31 cellular contexts compared by ENCODE assay signal in genomic region chr7:157674027-157674714, GRCh38.
DNase-seq lines count a peak whose midpoint lies in the region; ATAC-seq, FAIRE-seq and TF ChIP-seq lines count a peak whose summit lies in the region.
"Had no signal": no experiment of that assay in that cellular context is flagged by ENCODE, and none has a peak within 500 bp of the region (broad histone marks: within the 10 kb centered on the region; RNA-seq: fewer than 3 reads in every experiment).

No MANE protein-coding gene starts in this region.

- TF ChIP-seq CTCF in K562 (IDR thresholded peaks at IDR 0.05 in 2 of 3, conservative IDR thresholded peaks at IDR 0.05 in 1 of 3; ENCODE audit: insufficient read depth in 2 of 3, low read depth in 1 of 3, low read length in 3 of 3) (no peak), upper lobe of right lung (IDR thresholded peaks at IDR 0.05) (no peak), Calu3 (IDR thresholded peaks at IDR 0.05; ENCODE audit: unreplicated experiment) (no peak)

- no peak overlapping the region for H3K4me2 ChIP-seq in K562 (ENCODE audit: insufficient read depth, low read length)

- FAIRE-seq in K562 (lab: Jason Lieb, UNC) = no peak
- FAIRE-seq: A204.1, frontal cortex, GM12878, pancreas had no signal

- H3K4me1 ChIP-seq in K562 (replicated peaks in 1 of 2; ENCODE audit: control insufficient read depth in 2 of 2, insufficient read depth in 2 of 2, low read length in 2 of 2) (peaks cover 0 to 19% of the 10 kb centered on the region in 2 experiments; a peak in 1 of 5 replicates), upper lobe of right lung (no peaks in the 10 kb centered on the region)
- H3K4me1 ChIP-seq: pancreas had no signal

- H3K36me3 ChIP-seq in K562 (ENCODE audit: control insufficient read depth, insufficient read depth, low read length) (no peaks in the 10 kb centered on the region), upper lobe of right lung (no peaks in the 10 kb centered on the region)
- H3K36me3 ChIP-seq: MG63, pancreas, transverse colon had no signal

- H3K9me3 ChIP-seq in K562 (replicated peaks; ENCODE audit: control insufficient read depth, insufficient read depth, low read depth, low read length) (no peaks in the 10 kb centered on the region), upper lobe of right lung (no peaks in the 10 kb centered on the region)
- H3K9me3 ChIP-seq: MG63, mucosa of descending colon, pancreas, transverse colon had no signal

- WGBS in K562 (ENCODE audit: insufficient coverage, low coverage, missing lambda C conversion rate) = under 1% methylated on average over 28 of the region's 28 CpGs

- H3K9ac ChIP-seq in K562 (ENCODE audit: insufficient read depth in 1 of 2, low read depth in 2 of 2, low read length in 2 of 2) = no peak overlapping the region

- peaks cover 8% of the 10 kb centered on the region; the same call in 1 of the 2 replicates for H4K20me1 ChIP-seq in K562 (replicated peaks; ENCODE audit: control insufficient read depth, insufficient read depth, low read length)

- TF ChIP-seq RAD21 in K562 (CRISPR knock-in tag; conservative IDR thresholded peaks at IDR 0.05 in 1 of 2, IDR thresholded peaks at IDR 0.05 in 1 of 2) = no peak

- peaks cover 95% of the 10 kb centered on the region for H3K27me3 Mint-ChIP-seq in activated naive CD4-positive, alpha-beta T cell treated with anti-CD3 and anti-CD28 coated beads, Interleukin-2, amount 10 ng/mL, durations not matched to agents 7 days and 5 days
- no peaks in the 10 kb centered on the region for H3K27me3 Mint-ChIP-seq in Calu3 (ENCODE audit: unreplicated experiment)

- H3K79me2 ChIP-seq in K562 (ENCODE audit: control insufficient read depth, insufficient read depth, low read length) = no peaks in the 10 kb centered on the region

- no peak overlapping the region for H3K27ac Mint-ChIP-seq in activated naive CD4-positive, alpha-beta T cell treated with anti-CD3 and anti-CD28 coated beads, Interleukin-2, amount 10 ng/mL, durations not matched to agents 7 days and 5 days
- no peak overlapping the region for H3K27ac Mint-ChIP-seq in Calu3 (ENCODE audit: unreplicated experiment)
- H3K27ac Mint-ChIP-seq: CD4-positive, alpha-beta T cell; nephron had no signal

- in situ Hi-C loops in K562 (cut with MboI) = no loop called here

- TF ChIP-seq POLR2A in K562 (conservative IDR thresholded peaks at IDR 0.05) = no peak

- POLR2A ChIA-PET in K562 (lab: Yijun Ruan, JAX) = interaction anchor here (0.7 to 1.3 kb wide), 4 partner anchors 11 to 420 kb away, joined by 3 to 4 read pairs (median 4); no protein-coding TSS in a partner anchor

- H3K9me1 ChIP-seq in K562 (ENCODE audit: control insufficient read depth, insufficient read depth, low read length) = peaks cover 4% of the 10 kb centered on the region

- H3K27ac ChIP-seq in K562 (ENCODE audit: extremely low read depth, low read depth, low read length) (no peak overlapping the region), upper lobe of right lung (no peak overlapping the region)
- H3K27ac ChIP-seq: dorsolateral prefrontal cortex, HL-60, pancreas, transverse colon had no signal

- TF ChIP-seq EP300 in K562 (IDR thresholded peaks at IDR 0.05; ENCODE audit: low read length) = no peak

- no peak overlapping the region for H2AFZ ChIP-seq in K562 (ENCODE audit: low read depth, low read length)

- no peak overlapping the region for H3K4me3 ChIP-seq in K562
- no peak overlapping the region for H3K4me3 ChIP-seq in upper lobe of right lung
- H3K4me3 ChIP-seq: dorsolateral prefrontal cortex, GM12878, lung, MG63, mucosa of descending colon, pancreas, transverse colon had no signal

- ATAC-seq in K562 = peak; percentile 29; the same call in 2 of the 3 replicates
- no peak for ATAC-seq in upper lobe of right lung
- no peak for ATAC-seq in GM18520 (IDR thresholded peaks at IDR 0.05; ENCODE audit: unreplicated experiment)
- ATAC-seq: GM12878, mucosa of descending colon, pancreas, right cardiac atrium had no signal

- BruUV-seq in K562 (replicated peaks; lab: Mats Ljungman, UMichigan) (no TSS peak), Calu3 (replicated peaks; lab: Mats Ljungman, UMichigan) (no TSS peak)

- no peaks in the 10 kb centered on the region for H3K9me3 Mint-ChIP-seq in activated naive CD4-positive, alpha-beta T cell treated with anti-CD3 and anti-CD28 coated beads, Interleukin-2, amount 10 ng/mL, durations not matched to agents 7 days and 5 days
- no peaks in the 10 kb centered on the region for H3K9me3 Mint-ChIP-seq in Calu3 (ENCODE audit: low read depth, unreplicated experiment)
- H3K9me3 Mint-ChIP-seq: CD4-positive, alpha-beta T cell; central memory CD8-positive, alpha-beta T cell; nephron had no signal

- CTCF ChIA-PET in activated naive CD4-positive, alpha-beta T cell treated with anti-CD3 and anti-CD28 coated beads, Interleukin-2, amount 10 ng/mL, durations not matched to agents 7 days and 5 days (lab: Charles Lee) = no interaction called here
- CTCF ChIA-PET in K562 (lab: Yijun Ruan, JAX; ENCODE audit: low intra/inter-chr PET ratio) (no interaction called here), Calu3 (lab: Charles Lee) (no interaction called here)

- H3K27me3 ChIP-seq in K562 (ENCODE audit: control insufficient read depth in 2 of 2, insufficient read depth in 2 of 2, low read length in 2 of 2) (peaks cover 78 to 93% of the 10 kb centered on the region in 2 experiments), upper lobe of right lung (peaks cover 36% of the 10 kb centered on the region)
- H3K27me3 ChIP-seq: MG63, pancreas had no signal

- no peaks in the 10 kb centered on the region for H3K36me3 Mint-ChIP-seq in activated naive CD4-positive, alpha-beta T cell treated with anti-CD3 and anti-CD28 coated beads, Interleukin-2, amount 10 ng/mL, durations not matched to agents 7 days and 5 days
- H3K36me3 Mint-ChIP-seq in Calu3 (ENCODE audit: insufficient read depth, unreplicated experiment) = no peaks in the 10 kb centered on the region

- intact Hi-C loops in K562 (cut with micrococcal nuclease) (no loop called here), upper lobe of right lung (cut with DNase I) (no loop called here), Calu3 (cut with micrococcal nuclease; ENCODE audit: unreplicated experiment) (no loop called here)

- peak; percentile 11 for DNase-seq in activated naive CD4-positive, alpha-beta T cell treated with anti-CD3 and anti-CD28 coated beads, Interleukin-2, amount 10 ng/mL, durations not matched to agents 7 days and 5 days
- no peak for DNase-seq in activated naive CD4-positive, alpha-beta T cell treated with Interleukin-2 at 50 U/mL for 16 hours
- no peak for DNase-seq in K562 (ENCODE audit: extremely low read depth in 1 of 4, low spot score in 3 of 4)
- peak; percentile 86 for DNase-seq in mesenteric fat pad (ENCODE audit: low spot score)
- DNase-seq in upper lobe of right lung = peak; percentile 63
- no peak for DNase-seq in Calu3
- no peak for DNase-seq in stimulated activated CD4-positive, alpha-beta T cell treated with anti-CD3 and anti-CD28 coated beads, Interleukin-12 subunit alpha, Interleukin-12 subunit beta, amount 100 ng/mL, for 4 hours
- DNase-seq: activated CD4-positive, alpha-beta T cell treated with anti-CD3 and anti-CD28 coated beads for 48 hours; activated gamma-delta T cell treated with Interleukin-2 at 50 U/mL for 16 hours; CD4-positive, alpha-beta T cell; KG1; MG63; NCI-H1105 treated with DMSO at 0.1 percent for 48 hours; NCI-H187 treated with DMSO at 0.1 percent for 48 hours; NCI-H2171; stimulated activated CD4-positive, alpha-beta T cell treated with anti-CD3 and anti-CD28 coated beads, Interleukin-2, amount 100 ng/mL, for 48 hours; SW 1271; T-helper 9 cell; transverse colon had no signal

- H3K4me3 Mint-ChIP-seq in activated naive CD4-positive, alpha-beta T cell treated with anti-CD3 and anti-CD28 coated beads, Interleukin-2, amount 10 ng/mL, durations not matched to agents 7 days and 5 days = no peak overlapping the region
- no peak overlapping the region for H3K4me3 Mint-ChIP-seq in Calu3 (ENCODE audit: low read depth, unreplicated experiment)
- H3K4me3 Mint-ChIP-seq: CD4-positive, alpha-beta T cell; central memory CD8-positive, alpha-beta T cell; nephron had no signal

- peaks cover 4% of the 10 kb centered on the region for H3K4me1 Mint-ChIP-seq in activated naive CD4-positive, alpha-beta T cell treated with anti-CD3 and anti-CD28 coated beads, Interleukin-2, amount 10 ng/mL, durations not matched to agents 7 days and 5 days
- H3K4me1 Mint-ChIP-seq in Calu3 (ENCODE audit: low read depth, unreplicated experiment) = peaks cover 7% of the 10 kb centered on the region

TF ChIP-seq in K562, 482 proteins besides CTCF, POLR2A, EP300 and RAD21:
- TF ChIP-seq PRMT5 (CRISPR knock-in tag; IDR thresholded peaks at IDR 0.05) (no peak), ZNF347 (CRISPR knock-in tag; IDR thresholded peaks at IDR 0.05; ENCODE audit: low read depth) (no peak), PKNOX1 (IDR thresholded peaks at IDR 0.05) (no peak), ETV6 (IDR thresholded peaks at IDR 0.05; ENCODE audit: borderline replicate concordance in 1 of 2, low read depth in 2 of 2, low read length in 1 of 2) (no peak), ETV6 (CRISPR knock-in tag; IDR thresholded peaks at IDR 0.05; ENCODE audit: borderline replicate concordance) (no peak), NR2C1 (IDR thresholded peaks at IDR 0.05) (no peak), NR2C1 (tag; IDR thresholded peaks at IDR 0.05) (no peak), PHB (CRISPR knock-in tag; IDR thresholded peaks at IDR 0.05) (no peak)
- TF ChIP-seq, protein P1, sequence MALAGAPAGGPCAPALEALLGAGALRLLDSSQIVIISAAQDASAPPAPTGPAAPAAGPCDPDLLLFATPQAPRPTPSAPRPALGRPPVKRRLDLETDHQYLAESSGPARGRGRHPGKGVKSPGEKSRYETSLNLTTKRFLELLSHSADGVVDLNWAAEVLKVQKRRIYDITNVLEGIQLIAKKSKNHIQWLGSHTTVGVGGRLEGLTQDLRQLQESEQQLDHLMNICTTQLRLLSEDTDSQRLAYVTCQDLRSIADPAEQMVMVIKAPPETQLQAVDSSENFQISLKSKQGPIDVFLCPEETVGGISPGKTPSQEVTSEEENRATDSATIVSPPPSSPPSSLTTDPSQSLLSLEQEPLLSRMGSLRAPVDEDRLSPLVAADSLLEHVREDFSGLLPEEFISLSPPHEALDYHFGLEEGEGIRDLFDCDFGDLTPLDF (CRISPR knock-in tag; IDR thresholded peaks at IDR 0.05) = no peak

Comparison
In these comparisons a context has a peak if more than half of its experiments do, and no peak if none do; other contexts are left out.
1. DNase-seq: peak in activated naive CD4-positive, alpha-beta T cell treated with anti-CD3 and anti-CD28 coated beads, Interleukin-2, amount 10 ng/mL, durations not matched to agents 7 days and 5 days (single experiment), mesenteric fat pad (single experiment) and upper lobe of right lung (single experiment); none in activated naive CD4-positive, alpha-beta T cell treated with Interleukin-2 at 50 U/mL for 16 hours (single experiment), K562 (0 of 4), Calu3 (single experiment) and stimulated activated CD4-positive, alpha-beta T cell treated with anti-CD3 and anti-CD28 coated beads, Interleukin-12 subunit alpha, Interleukin-12 subunit beta, amount 100 ng/mL, for 4 hours (single experiment).